11 cellular contexts compared by ENCODE assay signal in the genomic region with DNA sequence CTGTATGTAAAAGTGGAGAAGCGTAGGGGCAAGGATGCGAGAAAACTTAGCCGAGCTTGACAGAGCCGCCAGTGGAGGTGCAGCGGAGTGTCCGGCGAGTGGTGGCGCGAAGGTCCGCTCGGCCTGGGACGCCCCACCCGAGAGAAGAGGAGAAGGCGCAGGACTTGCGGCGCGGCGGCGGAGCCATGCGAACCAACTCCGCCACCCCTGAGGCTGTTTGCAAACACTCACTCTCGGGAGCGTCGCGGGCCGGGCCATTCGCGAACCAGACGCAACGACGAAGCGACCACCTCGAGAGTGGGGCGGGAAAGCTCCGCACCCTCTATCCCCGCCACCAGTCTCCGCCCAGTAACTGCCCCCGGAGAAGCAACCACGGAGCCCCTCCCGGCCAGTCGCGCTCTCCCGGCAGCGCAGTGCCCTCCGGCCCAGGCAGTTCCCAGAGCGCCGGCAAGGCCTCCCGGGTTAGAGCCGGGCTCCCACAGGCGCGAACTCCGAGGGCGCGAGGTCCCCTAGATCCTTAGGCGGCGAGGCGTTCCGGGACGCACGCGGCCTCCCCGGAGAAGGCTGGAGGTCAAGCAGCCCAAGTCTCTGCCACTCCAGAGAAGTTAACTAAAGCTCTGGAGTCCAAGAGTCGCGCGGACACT. TPM values are rescaled to one million over a fixed set of nuclear protein-coding genes. Genes with fewer than 3 reads are reported as not detected.
DNase-seq lines count a peak whose midpoint lies in the region; ATAC-seq, FAIRE-seq and TF ChIP-seq lines count a peak whose summit lies in the region.
"Had no signal": no experiment of that assay in that cellular context is flagged by ENCODE, and none has a peak within 500 bp of the region (broad histone marks: within the 10 kb centered on the region; RNA-seq: fewer than 3 reads in every experiment).

No MANE protein-coding gene starts in this region.

- H3K79me2 ChIP-seq in PC-3 (ENCODE audit: low read length): no peaks in the 10 kb centered on the region

- no peaks in the 10 kb centered on the region for H3K27me3 ChIP-seq in dorsolateral prefrontal cortex
- H3K27me3 ChIP-seq in skeletal muscle tissue (ENCODE audit: control insufficient read depth in 3 of 3, insufficient read depth in 3 of 3, low read length in 3 of 3): peaks cover 0 to 2% (median 0%) of the 10 kb centered on the region in 3 donors
- H3K27me3 ChIP-seq in CD4-positive, alpha-beta T cell (ENCODE audit: control insufficient read depth, insufficient read depth, low read length): no peaks in the 10 kb centered on the region
- no peaks in the 10 kb centered on the region for H3K27me3 ChIP-seq in PC-3 (ENCODE audit: low read length)

- no peaks in the 10 kb centered on the region for H4K20me1 ChIP-seq in PC-3 (ENCODE audit: low read length)

- intact Hi-C loops in dorsolateral prefrontal cortex (cut with DNase I): no loop called here
- intact Hi-C loops in kidney (cut with DNase I): no loop called here
- intact Hi-C loops in CD4-positive, alpha-beta T cell (cut with DNase I, micrococcal nuclease): no loop called here
- intact Hi-C loops in PC-3 (cut with micrococcal nuclease): no loop called here

- H3K9ac ChIP-seq in kidney (ENCODE audit: low read length in 2 of 2): no peak overlapping the region
- H3K9ac ChIP-seq in skeletal muscle tissue (ENCODE audit: low read depth in 1 of 3, low read length in 3 of 3): peak overlapping the region in 2 of 3 donors; percentile 30 to 41
- no peak overlapping the region for H3K9ac ChIP-seq in PC-3 (ENCODE audit: low read length)

- POLR2A ChIA-PET in CD4-positive, alpha-beta T cell (lab: Charles Lee): no interaction called here
- POLR2A ChIA-PET in PC-3 (lab: Charles Lee; ENCODE audit: unreplicated experiment): interaction anchor here (0.6 to 0.7 kb wide), 2 partner anchors 265 to 275 kb away, joined by 3 to 4 read pairs; no protein-coding TSS in a partner anchor

- H2AFZ ChIP-seq in PC-3 (ENCODE audit: low read length): no peak overlapping the region

- H3K9me3 ChIP-seq in kidney (ENCODE audit: control insufficient read depth in 1 of 2, low read length in 2 of 2) (no peaks in the 10 kb centered on the region), skeletal muscle tissue (ENCODE audit: control insufficient read depth in 3 of 3, low read length in 3 of 3) (peaks cover 0 to 5% (median 3%) of the 10 kb centered on the region in 3 donors), PC-3 (ENCODE audit: low read length) (no peaks in the 10 kb centered on the region)
- H3K9me3 ChIP-seq in CD4-positive, alpha-beta T cell (ENCODE audit: control insufficient read depth, low read length): no peaks in the 10 kb centered on the region

- H3K4me2 ChIP-seq in PC-3 (ENCODE audit: low read length): no peak overlapping the region

- no peaks in the 10 kb centered on the region for H3K27me3 Mint-ChIP-seq in CD4-positive, alpha-beta T cell

- no TSS peak for BruUV-seq in PC-3 (replicated peaks; lab: Mats Ljungman, UMichigan)

- no peaks in the 10 kb centered on the region for H3K9me3 Mint-ChIP-seq in CD4-positive, alpha-beta T cell

- peaks cover 59% of the 10 kb centered on the region for H3K36me3 Mint-ChIP-seq in CD4-positive, alpha-beta T cell (ENCODE audit: low read depth)

- TF ChIP-seq CTCF in dorsolateral prefrontal cortex (IDR thresholded peaks at IDR 0.05 in 54 of 56, conservative IDR thresholded peaks at IDR 0.05 in 2 of 56; ENCODE audit: low read depth in 1 of 56, partially characterized antibody in 56 of 56) (no peak), kidney (IDR thresholded peaks at IDR 0.05; ENCODE audit: borderline replicate concordance, extremely low read depth, insufficient read depth) (no peak), PC-3 (conservative IDR thresholded peaks at IDR 0.05; ENCODE audit: low read depth, low read length) (no peak)
- no peak for TF ChIP-seq CTCF in CD4-positive, alpha-beta T cell (IDR thresholded peaks at IDR 0.05)

- no peaks in the 10 kb centered on the region for H3F3A ChIP-seq in PC-3 (ENCODE audit: low read length, unreplicated experiment)

- DNase-seq in HCEC 1CT: peak; percentile 40
- DNase-seq in dorsolateral prefrontal cortex: peak in 2 of 10 donors; percentile 11 to 40
- peak; percentile 73 for DNase-seq in kidney
- no peak for DNase-seq in CD4-positive, alpha-beta T cell
- DNase-seq in NCI-H187 (lab: John Stamatoyannopoulos, UW): no peak
- no peak for DNase-seq in PC-3
- no peak for DNase-seq in inferior parietal cortex (ENCODE audit: extremely low spot score)
- DNase-seq: activated CD4-positive, alpha-beta T cell treated with anti-CD3 and anti-CD28 coated beads, Interleukin-2, amount 50 U/mL, for 4 hours; effector memory CD4-positive, alpha-beta T cell had no signal

- no peak for FAIRE-seq in kidney (lab: Jason Lieb, UNC)

- H3K4me3 ChIP-seq in dorsolateral prefrontal cortex: peak overlapping the region in 58 of 59 donors; percentile 11 to 65 (median 46)
- peak overlapping the region; percentile 47 to 55 for H3K4me3 ChIP-seq in kidney (ENCODE audit: low read length in 2 of 2)
- peak overlapping the region in 2 of 3 donors; percentile 44 to 49 for H3K4me3 ChIP-seq in skeletal muscle tissue (ENCODE audit: low read length in 3 of 3)
- H3K4me3 ChIP-seq in PC-3 (ENCODE audit: low read length): no peak overlapping the region

- H3K27ac Mint-ChIP-seq in CD4-positive, alpha-beta T cell: no peak overlapping the region

- H3K36me3 ChIP-seq in kidney (ENCODE audit: control insufficient read depth in 1 of 2, insufficient read depth in 2 of 2, low read length in 2 of 2) (no peaks in the 10 kb centered on the region), skeletal muscle tissue (ENCODE audit: control insufficient read depth in 3 of 3, insufficient read depth in 3 of 3, low read length in 3 of 3) (peaks cover 3 to 5% (median 4%) of the 10 kb centered on the region in 3 donors), PC-3 (ENCODE audit: low read depth, low read length) (no peaks in the 10 kb centered on the region)

- H3K4me3 Mint-ChIP-seq in CD4-positive, alpha-beta T cell: no peak overlapping the region

- H3K27ac ChIP-seq in dorsolateral prefrontal cortex (no peak overlapping the region), kidney (ENCODE audit: low read depth in 2 of 2, low read length in 2 of 2) (peak overlapping the region in 1 of 2 donors; percentile 43), skeletal muscle tissue (ENCODE audit: low read depth, low read length) (no peak overlapping the region), PC-3 (ENCODE audit: low read length) (no peak overlapping the region)
- H3K27ac ChIP-seq in CD4-positive, alpha-beta T cell (ENCODE audit: low read depth, low read length): no peak overlapping the region

- H3K9me2 ChIP-seq in PC-3 (replicated peaks; ENCODE audit: low read length): no peaks in the 10 kb centered on the region

- no peaks in the 10 kb centered on the region for H3K4me1 Mint-ChIP-seq in CD4-positive, alpha-beta T cell (ENCODE audit: low read depth)

- CTCF ChIA-PET in CD4-positive, alpha-beta T cell (lab: Charles Lee): no interaction called here
- CTCF ChIA-PET in PC-3 (lab: Charles Lee): no interaction called here

- H3K4me1 ChIP-seq in kidney (ENCODE audit: control insufficient read depth in 1 of 2, insufficient read depth in 1 of 2, low read depth in 1 of 2, low read length in 2 of 2) (no peaks in the 10 kb centered on the region), skeletal muscle tissue (ENCODE audit: control insufficient read depth in 3 of 3, insufficient read depth in 3 of 3, low read length in 3 of 3) (no peaks in the 10 kb centered on the region), PC-3 (ENCODE audit: insufficient read depth, low read length) (no peaks in the 10 kb centered on the region)

- ATAC-seq in CD4-positive, alpha-beta T cell (ENCODE audit: poor library complexity): no peak
- ATAC-seq in PC-3: no peak

RNA-seq across cellular contexts. Expression of gene MAB21L2, which starts 2.2 kb away (rescaled TPM):
- total RNA-seq in dorsolateral prefrontal cortex: under 1 TPM in 33 of 120 experiments, not detected in 87; 0.11 to 0.70 (median 0.23) TPM
- 0.09 TPM for total RNA-seq in kidney
- not detected for polyA plus RNA-seq in kidney (ENCODE audit: insufficient read depth, low read depth, low replicate concordance)
- total RNA-seq in skeletal muscle tissue: under 0.01 TPM
- total RNA-seq in CD4-positive, alpha-beta T cell: not detected
- total RNA-seq in PC-3 (2014; rRNA removed): not detected in 2 replicates
- total RNA-seq: HT1080 had no signal

Comparison
In these comparisons a context has a peak if more than half of its experiments do, and no peak if none do; other contexts are left out.
1. DNase-seq: peak in HCEC 1CT (single experiment) and kidney (single experiment); none in CD4-positive, alpha-beta T cell (0 of 10), NCI-H187 (0 of 2), PC-3 (single experiment) and inferior parietal cortex (single experiment).
2. H3K9ac ChIP-seq: peak in skeletal muscle tissue (2 of 3); none in kidney (0 of 2) and PC-3 (single experiment).